11 cellular contexts compared by ENCODE assay signal in genomic region chr18:48935433-48935774, GRCh38. TPM values are rescaled to one million over a fixed set of nuclear protein-coding genes. Genes with fewer than 3 reads are reported as not detected.
DNase-seq lines count a peak whose midpoint lies in the region; FAIRE-seq and TF ChIP-seq lines count a peak whose summit lies in the region.
"Had no signal": no experiment of that assay in that cellular context is flagged by ENCODE, and none has a peak within 500 bp of the region (broad histone marks: within the 10 kb centered on the region; RNA-seq: fewer than 3 reads in every experiment).

No MANE protein-coding gene starts in this region.

- H3K4me1 ChIP-seq in astrocyte (ENCODE audit: insufficient read depth, low read length) = peaks cover 87% of the 10 kb centered on the region

- no peaks in the 10 kb centered on the region for H3K27me3 ChIP-seq in astrocyte (ENCODE audit: insufficient read depth, low read length)

- peak overlapping the region; percentile 75 for H3K4me3 Mint-ChIP-seq in activated naive CD4-positive, alpha-beta T cell treated with anti-CD3 and anti-CD28 coated beads, Interleukin-2, amount 50 U/mL, for 24 hours
- H3K4me3 Mint-ChIP-seq in astrocyte (ENCODE audit: unreplicated experiment) = no peak overlapping the region
- no peak overlapping the region for H3K4me3 Mint-ChIP-seq in mesothelial cell of epicardium
- peak overlapping the region; percentile 42 for H3K4me3 Mint-ChIP-seq in type B pancreatic cell

- H3K36me3 ChIP-seq in astrocyte (ENCODE audit: insufficient read depth, low read length) = peaks cover 12% of the 10 kb centered on the region

- DNase-seq in activated naive CD4-positive, alpha-beta T cell treated with anti-CD3 and anti-CD28 coated beads, Interleukin-2, amount 50 U/mL, for 16 hours = no peak
- no peak for DNase-seq in astrocyte (ENCODE audit: low read depth)
- no peak for DNase-seq in mesothelial cell of epicardium (ENCODE audit: low spot score in 2 of 2, unreplicated experiment in 2 of 2)
- DNase-seq in type B pancreatic cell (ENCODE audit: extremely low spot score, unreplicated experiment) = no peak
- DNase-seq in DMS153 treated with DMSO at 0.1 percent for 48 hours (lab: John Stamatoyannopoulos, UW; ENCODE audit: unreplicated experiment) = no peak
- DNase-seq in activated CD4-positive, CD25-positive, alpha-beta regulatory T cell (lab: John Stamatoyannopoulos, UW) = no peak
- no peak for DNase-seq in DMS79 (lab: John Stamatoyannopoulos, UW)
- DNase-seq: activated CD4-positive, alpha-beta T cell treated with anti-CD3 and anti-CD28 coated beads, Interleukin-2, amount 50 U/mL, for 4 hours; CD8-positive, alpha-beta T cell; NCI-H2081 had no signal

- no peak overlapping the region for H3K4me3 ChIP-seq in astrocyte (ENCODE audit: insufficient read depth, low read depth, low read length)

- H4K20me1 ChIP-seq in astrocyte (ENCODE audit: insufficient read depth, low read length) = peaks cover 88% of the 10 kb centered on the region

- H3K9me3 Mint-ChIP-seq in activated naive CD4-positive, alpha-beta T cell treated with anti-CD3 and anti-CD28 coated beads, Interleukin-2, amount 50 U/mL, for 24 hours = no peaks in the 10 kb centered on the region
- H3K9me3 Mint-ChIP-seq in astrocyte (ENCODE audit: unreplicated experiment) (no peaks in the 10 kb centered on the region), mesothelial cell of epicardium (no peaks in the 10 kb centered on the region), type B pancreatic cell (no peaks in the 10 kb centered on the region)
- H3K9me3 Mint-ChIP-seq: CD8-positive, alpha-beta T cell had no signal

- H3K4me1 Mint-ChIP-seq in activated naive CD4-positive, alpha-beta T cell treated with anti-CD3 and anti-CD28 coated beads, Interleukin-2, amount 50 U/mL, for 24 hours = peaks cover 94% of the 10 kb centered on the region
- H3K4me1 Mint-ChIP-seq in astrocyte (ENCODE audit: low read depth, unreplicated experiment) (peaks cover 87% of the 10 kb centered on the region), mesothelial cell of epicardium (peaks cover 95% of the 10 kb centered on the region), type B pancreatic cell (ENCODE audit: unreplicated experiment) (peaks cover 82% of the 10 kb centered on the region)

- no peak overlapping the region for H2AFZ ChIP-seq in astrocyte (ENCODE audit: low read depth, low read length)

- peaks cover 100% of the 10 kb centered on the region for H3K79me2 ChIP-seq in astrocyte (ENCODE audit: insufficient read depth, low read length)

- H3K36me3 Mint-ChIP-seq in activated naive CD4-positive, alpha-beta T cell treated with anti-CD3 and anti-CD28 coated beads, Interleukin-2, amount 50 U/mL, for 24 hours = peaks cover 2% of the 10 kb centered on the region
- H3K36me3 Mint-ChIP-seq in astrocyte (ENCODE audit: low read depth, unreplicated experiment) = peaks cover 19% of the 10 kb centered on the region
- H3K36me3 Mint-ChIP-seq in mesothelial cell of epicardium = peaks cover 4% of the 10 kb centered on the region
- H3K36me3 Mint-ChIP-seq in type B pancreatic cell = peaks cover 21% of the 10 kb centered on the region

- H3K4me2 ChIP-seq in astrocyte (ENCODE audit: low read length) = peak overlapping the region; percentile 73

- no peaks in the 10 kb centered on the region for H3K27me3 Mint-ChIP-seq in activated naive CD4-positive, alpha-beta T cell treated with anti-CD3 and anti-CD28 coated beads, Interleukin-2, amount 50 U/mL, for 24 hours
- H3K27me3 Mint-ChIP-seq in astrocyte (ENCODE audit: low read depth, unreplicated experiment) (no peaks in the 10 kb centered on the region), mesothelial cell of epicardium (ENCODE audit: low read depth) (no peaks in the 10 kb centered on the region), type B pancreatic cell (no peaks in the 10 kb centered on the region)

- H3K27ac Mint-ChIP-seq in activated naive CD4-positive, alpha-beta T cell treated with anti-CD3 and anti-CD28 coated beads, Interleukin-2, amount 50 U/mL, for 24 hours = peak overlapping the region; percentile 70
- H3K27ac Mint-ChIP-seq in astrocyte (ENCODE audit: unreplicated experiment) (peak overlapping the region; percentile 91), mesothelial cell of epicardium (peak overlapping the region; percentile 95), type B pancreatic cell (peak overlapping the region; percentile 82)

- FAIRE-seq in astrocyte (lab: Jason Lieb, UNC) = no peak

- H3K9ac ChIP-seq in astrocyte (ENCODE audit: low read length) = peak overlapping the region; percentile 45

- no peaks in the 10 kb centered on the region for H3K9me3 ChIP-seq in astrocyte (ENCODE audit: insufficient read depth, low read depth, low read length)

- peak overlapping the region; percentile 90 for H3K27ac ChIP-seq in astrocyte (ENCODE audit: low read depth, low read length)

- no peak for TF ChIP-seq CTCF in astrocyte (IDR thresholded peaks at IDR 0.05; ENCODE audit: insufficient read depth, low read depth, low read length)
- TF ChIP-seq CTCF in mesothelial cell of epicardium (IDR thresholded peaks at IDR 0.05; ENCODE audit: unreplicated experiment) = no peak
- no peak for TF ChIP-seq CTCF in type B pancreatic cell (conservative IDR thresholded peaks at IDR 0.05)

RNA-seq across cellular contexts. Expression of gene SMAD7, which starts 15.4 kb away (rescaled TPM):
- 62.9 and 76.2 TPM in 2 replicates for total RNA-seq in astrocyte
- 75.5 to 77.6 TPM (median 76.8 TPM) in 3 replicates for total RNA-seq in mesothelial cell of epicardium
- 17.8 and 30.9 TPM in 2 replicates for total RNA-seq in type B pancreatic cell (ENCODE audit: low replicate concordance)

Comparison
In these comparisons a context has a peak if more than half of its experiments do, and no peak if none do; other contexts are left out.
1. H3K4me3 Mint-ChIP-seq: peak in activated naive CD4-positive, alpha-beta T cell treated with anti-CD3 and anti-CD28 coated beads, Interleukin-2, amount 50 U/mL, for 24 hours (single experiment) and type B pancreatic cell (single experiment); none in astrocyte (single experiment) and mesothelial cell of epicardium (single experiment).
2. Peak in every context shown above with its lines, with median percentiles within 50 percentile points of each other: H3K27ac Mint-ChIP-seq.